36 cellular contexts compared by ENCODE assay signal in genomic region chr4:46955601-46956000, GRCh38. TPM values are rescaled to one million over a fixed set of nuclear protein-coding genes. Genes with fewer than 3 reads are reported as not detected.
"Had no signal": no experiment of that assay in that cellular context is flagged by ENCODE, and none has a peak within 500 bp of the region (broad histone marks: within the 10 kb centered on the region; RNA-seq: fewer than 3 reads in every experiment).

No MANE protein-coding gene starts in this region.

- H3K27me3 ChIP-seq: MG63 had no signal

- DNase-seq: Karpas-422, Kasumi-1, KG1, MG63, MM.1S, MV-4-11, NCI-H1048, NCI-H1092, NCI-H1092 treated with DMSO at 0.1 percent for 48 hours, NCI-H1105, NCI-H1105 treated with DMSO at 0.1 percent for 48 hours, NCI-H1417 treated with DMSO at 0.1 percent for 48 hours, NCI-H1436, NCI-H1436 treated with DMSO at 0.1 percent for 48 hours, NCI-H146, NCI-H1694, NCI-H1694 treated with DMSO at 0.1 percent for 48 hours, NCI-H187, NCI-H187 treated with DMSO at 0.1 percent for 48 hours, NCI-H1930, NCI-H2029, NCI-H2029 treated with DMSO at 0.1 percent for 48 hours, NCI-H2081, NCI-H2081 treated with DMSO at 0.1 percent for 48 hours, NCI-H2107, NCI-H2171, NCI-H2171 treated with DMSO at 0.1 percent for 48 hours, NCI-H2227 treated with DMSO at 0.1 percent for 48 hours, NCI-H226, NCI-H345, NCI-H446, NCI-H446 treated with DMSO at 0.1 percent for 48 hours had no signal

- H3K9me3 ChIP-seq: MG63 had no signal

- H3K27ac ChIP-seq: KMS-11 had no signal

- H3K36me3 ChIP-seq: MG63 had no signal

- H3K4me3 ChIP-seq: MG63 had no signal

RNA-seq across cellular contexts. Expression of gene GABRA4, which starts 37.8 kb away (rescaled TPM):
- total RNA-seq: LHCN-M2, MCF 10A, NCI-H460 had no signal

RNA-seq across cellular contexts. Expression of gene COX7B2, which starts 46.6 kb away (rescaled TPM):
- total RNA-seq: LHCN-M2, MCF 10A, NCI-H460 had no signal
